Comparison of ENCODE assay signal across 8 cellular contexts in genomic region chr15:65824031-65824743, GRCh38. TPM values are rescaled to one million over a fixed set of nuclear protein-coding genes. Genes with fewer than 3 reads are reported as not detected.
A peak's percentile ranks its signal among the peaks of the same experiment; 100 is the strongest.
DNase-seq lines count a peak whose midpoint lies in the region; TF ChIP-seq lines count a peak whose summit lies in the region.

No MANE protein-coding gene starts in this region.

- TF ChIP-seq EP300 in Ishikawa (IDR thresholded peaks at IDR 0.05; ENCODE audit: borderline replicate concordance), result no peak

- no peak overlapping the region for H3K4ac ChIP-seq in mesenchymal stem cell (ENCODE audit: low read depth in 1 of 2, low read length in 2 of 2)

- H3K23ac ChIP-seq in mesenchymal stem cell (ENCODE audit: low read length in 2 of 2), result no peak overlapping the region

- no peak overlapping the region for H2BK15ac ChIP-seq in mesenchymal stem cell (ENCODE audit: low read depth, poor library complexity, severe bottlenecking)

- H3K14ac ChIP-seq in mesenchymal stem cell (ENCODE audit: low read length in 2 of 2), result no peak overlapping the region

- no peak overlapping the region for H2BK12ac ChIP-seq in mesenchymal stem cell (ENCODE audit: low read length in 2 of 2)

- 69% methylated on average over 7 of the region's 7 CpGs for WGBS in mesenchymal stem cell

- no peak overlapping the region for H2AK5ac ChIP-seq in mesenchymal stem cell (ENCODE audit: low read length, severe bottlenecking)

- intact Hi-C loops in posterior vena cava (cut with DNase I), result no loop called here

- H4K8ac ChIP-seq in mesenchymal stem cell (ENCODE audit: low read length), result no peak overlapping the region

- no peaks in the 10 kb centered on the region for H3K4me1 ChIP-seq in mesenchymal stem cell (ENCODE audit: control insufficient read depth, insufficient read depth, low read depth, low read length)

- no peak overlapping the region for H3K4me2 ChIP-seq in mesenchymal stem cell (ENCODE audit: low read length, poor library complexity, severe bottlenecking)

- H3K79me1 ChIP-seq in mesenchymal stem cell (replicated peaks; ENCODE audit: low read length, poor library complexity, severe bottlenecking), result no peaks in the 10 kb centered on the region

- DNase-seq in EL (peak; percentile 61), SHP77 (lab: John Stamatoyannopoulos, UW) (peak; percentile 85 to 93), epidermal melanocyte (ENCODE audit: insufficient read length, low spot score) (peak; percentile 64), mesenchymal stem cell (peak; percentile 83), posterior vena cava (ENCODE audit: low spot score) (no peak)
- no peak for DNase-seq in stimulated activated naive CD4-positive, alpha-beta T cell treated with Interleukin-2 at 50 U/mL for 16 hours (lab: John Stamatoyannopoulos, UW)
- no peak for DNase-seq in activated CD4-positive, alpha-beta T cell treated with anti-CD3 and anti-CD28 coated beads, Interleukin-2, amount 50 U/mL, for 4 hours

- no peak overlapping the region for H2BK5ac ChIP-seq in mesenchymal stem cell (ENCODE audit: low read depth, low read length, poor library complexity, severe bottlenecking)

- H3K9ac ChIP-seq in mesenchymal stem cell (ENCODE audit: low read length), result peak overlapping the region; percentile 25

- no peak overlapping the region for H2BK120ac ChIP-seq in mesenchymal stem cell (ENCODE audit: low read depth, low read length)

- H3K4me3 ChIP-seq in mesenchymal stem cell (ENCODE audit: insufficient read depth in 1 of 2, low read depth in 1 of 2, low read length in 2 of 2), result no peak overlapping the region

- H3K9me3 ChIP-seq in mesenchymal stem cell (ENCODE audit: control insufficient read depth, low read length), result no peaks in the 10 kb centered on the region

- H3K18ac ChIP-seq in mesenchymal stem cell (ENCODE audit: low read depth in 1 of 2, low read length in 2 of 2), result no peak overlapping the region

- H3K36me3 ChIP-seq in mesenchymal stem cell (ENCODE audit: control insufficient read depth in 1 of 2, insufficient read depth in 2 of 2, low read depth in 1 of 2, low read length in 2 of 2), result no peaks in the 10 kb centered on the region

- H3K27me3 ChIP-seq in mesenchymal stem cell (ENCODE audit: control insufficient read depth in 1 of 2, insufficient read depth in 1 of 2, low read length in 2 of 2), result no peaks in the 10 kb centered on the region

- no peak overlapping the region for H4K91ac ChIP-seq in mesenchymal stem cell (ENCODE audit: low read length)

- H2AFZ ChIP-seq in mesenchymal stem cell (ENCODE audit: low read depth, low read length), result no peak overlapping the region

- H3K27ac ChIP-seq in mesenchymal stem cell (ENCODE audit: low read length, poor library complexity, severe bottlenecking), result no peak overlapping the region

- peak; percentile 64 for TF ChIP-seq RAD21 in Ishikawa (IDR thresholded peaks at IDR 0.05; ENCODE audit: low read depth)

TF ChIP-seq in Ishikawa, 13 proteins besides CTCF, POLR2A, EP300 and RAD21:
- TF ChIP-seq CEBPB (IDR thresholded peaks at IDR 0.05), result no peak
- TF ChIP-seq, protein P1, sequence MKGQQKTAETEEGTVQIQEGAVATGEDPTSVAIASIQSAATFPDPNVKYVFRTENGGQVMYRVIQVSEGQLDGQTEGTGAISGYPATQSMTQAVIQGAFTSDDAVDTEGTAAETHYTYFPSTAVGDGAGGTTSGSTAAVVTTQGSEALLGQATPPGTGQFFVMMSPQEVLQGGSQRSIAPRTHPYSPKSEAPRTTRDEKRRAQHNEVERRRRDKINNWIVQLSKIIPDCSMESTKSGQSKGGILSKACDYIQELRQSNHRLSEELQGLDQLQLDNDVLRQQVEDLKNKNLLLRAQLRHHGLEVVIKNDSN (IDR thresholded peaks at IDR 0.05), result no peak
- TF ChIP-seq REST (IDR thresholded peaks at IDR 0.05; ENCODE audit: low read depth), result no peak
- no peak for TF ChIP-seq TCF12 (IDR thresholded peaks at IDR 0.05; ENCODE audit: low read depth)
- no peak for TF ChIP-seq TEAD4 (IDR thresholded peaks at IDR 0.05)
- TF ChIP-seq EGR1 (IDR thresholded peaks at IDR 0.05), result no peak
- no peak for TF ChIP-seq FOXM1 (IDR thresholded peaks at IDR 0.05; ENCODE audit: borderline replicate concordance, low read depth)
- no peak for TF ChIP-seq NFIC (IDR thresholded peaks at IDR 0.05)
TF ChIP-seq in Ishikawa: peak in this region for 0.

RNA-seq across cellular contexts. Expression of gene DENND4A, which starts 32.1 kb away (rescaled TPM):
- 8.3 TPM for polyA plus RNA-seq in mesenchymal stem cell (2013, experiment 1 of 2)
- 8.4 TPM for polyA plus RNA-seq in mesenchymal stem cell (2013, experiment 2 of 2)
- 10 to 100 TPM; 28.6 to 30.1 TPM for total RNA-seq in posterior vena cava

RNA-seq across cellular contexts. Expression of gene RAB11A, which starts 45.1 kb away (rescaled TPM):
- 289 TPM for polyA plus RNA-seq in mesenchymal stem cell (2013, experiment 1 of 2)
- polyA plus RNA-seq in mesenchymal stem cell (2013, experiment 2 of 2), result 300 TPM
- total RNA-seq in posterior vena cava, result 100 to 1,000 TPM; 176 to 182 TPM

Comparison
In these comparisons a context has a peak if more than half of its experiments do, and no peak if none do; other contexts are left out.
1. DNase-seq: peak in EL (single experiment), SHP77 (2 of 2), epidermal melanocyte (single experiment) and mesenchymal stem cell (single experiment); none in stimulated activated naive CD4-positive, alpha-beta T cell treated with Interleukin-2 at 50 U/mL for 16 hours (single experiment), posterior vena cava (single experiment) and activated CD4-positive, alpha-beta T cell treated with anti-CD3 and anti-CD28 coated beads, Interleukin-2, amount 50 U/mL, for 4 hours (0 of 2).